In the genomic region with DNA sequence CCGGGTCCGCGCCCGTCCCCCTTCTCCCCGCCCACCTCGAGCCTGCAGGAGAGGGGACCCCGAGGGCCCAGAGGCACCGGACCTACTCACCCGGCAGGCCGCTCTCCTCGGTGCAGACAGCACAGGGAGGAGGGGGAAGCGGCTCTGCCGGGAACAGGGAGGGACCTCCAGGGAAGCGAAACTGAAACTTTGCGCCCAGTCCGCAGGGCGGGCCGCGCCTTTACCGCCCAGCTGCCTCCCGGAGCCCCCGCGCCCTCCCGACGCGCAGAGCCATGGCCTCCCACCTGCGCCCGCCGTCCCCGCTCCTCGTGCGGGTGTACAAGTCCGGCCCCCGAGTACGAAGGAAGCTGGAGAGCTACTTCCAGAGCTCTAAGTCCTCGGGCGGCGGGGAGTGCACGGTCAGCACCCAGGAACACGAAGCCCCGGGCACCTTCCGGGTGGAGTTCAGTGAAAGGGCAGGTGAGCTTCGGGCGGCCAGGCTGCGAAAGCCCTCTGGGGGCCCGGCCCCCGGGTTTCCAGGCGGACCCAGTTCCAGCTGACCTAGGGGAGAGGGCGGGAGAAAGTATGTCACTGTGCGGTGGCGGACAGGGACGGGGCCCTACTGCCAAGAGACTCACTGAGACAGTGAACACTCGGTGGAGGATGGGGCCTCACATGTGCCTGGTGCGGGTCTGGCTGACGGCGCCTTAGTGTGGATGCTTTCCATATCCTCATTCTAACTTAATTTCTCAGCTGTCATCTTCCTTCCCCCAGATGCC, we compare ENCODE assay signal across 8 cellular contexts. TPM values are rescaled to one million over a fixed set of nuclear protein-coding genes. Genes with fewer than 3 reads are reported as not detected.
DNase-seq lines count a peak whose midpoint lies in the region; ATAC-seq, FAIRE-seq and TF ChIP-seq lines count a peak whose summit lies in the region.

A gene (plus strand): TSS at position 184 of the 758 bp plus-strand sequence. CDS start 89 bp downstream, at position 273.
A gene (minus strand): TSS at position 146 of the 758 bp plus-strand sequence. CDS start 4,680 bp downstream, outside the sequence.

- H3K27ac ChIP-seq in kidney (ENCODE audit: low read depth in 2 of 2, low read length in 2 of 2), result peak within 1 kb of the TSS; percentile 90 to 98

- H3K9me3 ChIP-seq in kidney (ENCODE audit: control insufficient read depth in 1 of 2, low read length in 2 of 2), result no peaks in the 10 kb centered on the region

- H3K4me3 ChIP-seq in kidney (ENCODE audit: low read length in 2 of 2), result peak within 1 kb of the TSS; percentile 73 to 77

- no peak for TF ChIP-seq CTCF in kidney (IDR thresholded peaks at IDR 0.05; ENCODE audit: borderline replicate concordance, extremely low read depth, insufficient read depth)

- peak; percentile 75 for DNase-seq in A172 (ENCODE audit: low spot score)
- DNase-seq in NCI-H2227 (lab: John Stamatoyannopoulos, UW; ENCODE audit: unreplicated experiment), result peak; percentile 65
- DNase-seq in activated CD4-positive, alpha-beta T cell treated with anti-CD3 and anti-CD28 coated beads for 1 hour, result peak; percentile 94
- peak; percentile 24 for DNase-seq in cerebellum (ENCODE audit: low spot score)
- DNase-seq in kidney, result peak; percentile 95
- DNase-seq in stimulated activated CD4-positive, alpha-beta T cell treated with anti-CD3 and anti-CD28 coated beads, Interleukin-15, amount 100 ng/mL, for 1 hour (ENCODE audit: low read depth in 1 of 2, low spot score in 1 of 2), result peak; percentile 54 to 55

- H3K36me3 ChIP-seq in kidney (ENCODE audit: control insufficient read depth in 1 of 2, insufficient read depth in 2 of 2, low read length in 2 of 2), result peaks cover 6 to 10% of the 10 kb centered on the region in 2 donors

- peaks cover 9 to 11% of the 10 kb centered on the region in 2 donors for H3K4me1 ChIP-seq in kidney (ENCODE audit: control insufficient read depth in 1 of 2, insufficient read depth in 1 of 2, low read depth in 1 of 2, low read length in 2 of 2)

- FAIRE-seq in kidney (lab: Jason Lieb, UNC), result no peak

- ATAC-seq in GM18867 (IDR thresholded peaks at IDR 0.05; ENCODE audit: unreplicated experiment), result peak; percentile 74
- peak; percentile 53 for ATAC-seq in HG03097 (IDR thresholded peaks at IDR 0.05; ENCODE audit: low FRiP score, unreplicated experiment)

- H3K9ac ChIP-seq in kidney (ENCODE audit: low read length in 2 of 2), result peak within 1 kb of the TSS; percentile 83 to 88

- intact Hi-C loops in kidney (cut with DNase I), result loop anchor here (5.0 kb wide), 1 partner anchor 113 kb away; no protein-coding TSS in a partner anchor

RNA-seq across cellular contexts. Expression of the first gene that starts in this region (rescaled TPM):
- 26.1 and 26.3 TPM in 2 replicates for total RNA-seq in A172 (2014; rRNA removed; shearing (Covaris generic))
- 4.4 TPM for total RNA-seq in cerebellum
- 58.0 TPM for total RNA-seq in kidney
- polyA plus RNA-seq in kidney (ENCODE audit: insufficient read depth, low read depth, low replicate concordance), result 8.4 TPM

RNA-seq across cellular contexts. Expression of the second gene that starts in this region (rescaled TPM):
- 20.6 and 22.8 TPM in 2 replicates for total RNA-seq in A172 (2014; rRNA removed; shearing (Covaris generic))
- 5.4 TPM for total RNA-seq in cerebellum
- total RNA-seq in kidney, result 54.0 TPM
- polyA plus RNA-seq in kidney (ENCODE audit: insufficient read depth, low read depth, low replicate concordance), result 27.8 TPM

Comparison
In these comparisons a context has a peak if more than half of its experiments do, and no peak if none do; other contexts are left out.
1. Peak in every context shown above with its lines: DNase-seq, ATAC-seq, H3K4me3 ChIP-seq and H3K27ac ChIP-seq.
2. DNase-seq: peak in every context shown above with its lines; median percentile 95 in kidney; 94 in activated CD4-positive, alpha-beta T cell treated with anti-CD3 and anti-CD28 coated beads for 1 hour; 75 in A172; 65 in NCI-H2227; 54 in stimulated activated CD4-positive, alpha-beta T cell treated with anti-CD3 and anti-CD28 coated beads, Interleukin-15, amount 100 ng/mL, for 1 hour; 24 in cerebellum.